ENCODE assay signal across 1 cellular context in genomic region chr10:107391901-107392300, GRCh38.
TF ChIP-seq lines count a peak whose summit lies in the region.

No MANE protein-coding gene starts in this region.

TF ChIP-seq in GM12878, 131 proteins besides CTCF, POLR2A, EP300 and RAD21 (continued from another document):
- no peak for TF ChIP-seq CHD1 (IDR thresholded peaks at IDR 0.05; ENCODE audit: low read depth, low read length)
- TF ChIP-seq NFYA (IDR thresholded peaks at IDR 0.05; ENCODE audit: borderline replicate concordance, low read depth, low read length): no peak
- peak; percentile 60; the same call in 1 of the 2 replicates for TF ChIP-seq RELB (IDR thresholded peaks at IDR 0.05; ENCODE audit: low read depth)
- no peak for TF ChIP-seq NFXL1 (IDR thresholded peaks at IDR 0.05; ENCODE audit: borderline replicate concordance)
- TF ChIP-seq EGR1 (IDR thresholded peaks at IDR 0.05; ENCODE audit: borderline replicate concordance in 1 of 2, low read depth in 2 of 2, low read length in 2 of 2): no peak
- no peak for TF ChIP-seq PBX3 (IDR thresholded peaks at IDR 0.05; ENCODE audit: insufficient replicate concordance, low read depth, low read length)
- no peak for TF ChIP-seq ESRRA (IDR thresholded peaks at IDR 0.05; ENCODE audit: low read length)
- no peak for TF ChIP-seq CEBPB (IDR thresholded peaks at IDR 0.05; ENCODE audit: borderline replicate concordance in 1 of 2, low read depth in 2 of 2, low read length in 2 of 2)
- no peak for TF ChIP-seq MXI1 (IDR thresholded peaks at IDR 0.05; ENCODE audit: low read depth, low read length)
- TF ChIP-seq ZNF217 (IDR thresholded peaks at IDR 0.05): 0 out of 2 replicates have a peak, but pooled peaks have one; percentile 63
- TF ChIP-seq ATF7 (IDR thresholded peaks at IDR 0.05; ENCODE audit: low read depth): 0 out of 2 replicates have a peak, but pooled peaks have one; percentile 16
